In genomic region chrX:53223955-53224859, GRCh38 we compare ENCODE assay signal across 1 cellular context.
TF ChIP-seq lines count a peak whose summit lies in the region.

No MANE protein-coding gene starts in this region.

TF ChIP-seq in HepG2, 621 proteins besides CTCF, POLR2A, EP300 and RAD21 (continued from another document):
- TF ChIP-seq MLX (CRISPR knock-in tag; IDR thresholded peaks at IDR 0.05) (no peak), KDM6A (CRISPR knock-in tag; IDR thresholded peaks at IDR 0.05; ENCODE audit: low read depth) (no peak), ZNF331 (CRISPR knock-in tag; IDR thresholded peaks at IDR 0.05) (no peak), AHDC1 (CRISPR knock-in tag; IDR thresholded peaks at IDR 0.05; ENCODE audit: borderline replicate concordance) (no peak), SMAD1 (CRISPR knock-in tag; IDR thresholded peaks at IDR 0.05; ENCODE audit: borderline replicate concordance, low read depth) (no peak), ZBTB26 (CRISPR knock-in tag; IDR thresholded peaks at IDR 0.05; ENCODE audit: borderline replicate concordance) (no peak), ZGPAT (CRISPR knock-in tag; IDR thresholded peaks at IDR 0.05) (no peak), SRSF1 (optimal IDR thresholded peaks at IDR 0.05; ENCODE audit: low read depth, low read length) (no peak), SSRP1 (CRISPR knock-in tag; IDR thresholded peaks at IDR 0.05) (no peak), ZNF468 (CRISPR knock-in tag; IDR thresholded peaks at IDR 0.05) (no peak), ZNF367 (CRISPR knock-in tag; IDR thresholded peaks at IDR 0.05; ENCODE audit: borderline replicate concordance) (no peak), ZZZ3 (CRISPR knock-in tag; IDR thresholded peaks at IDR 0.05; ENCODE audit: borderline replicate concordance) (no peak), HMGA1 (CRISPR knock-in tag; conservative IDR thresholded peaks at IDR 0.05) (no peak), ZNF709 (CRISPR knock-in tag; IDR thresholded peaks at IDR 0.05) (peak; percentile 7; the same call in 1 of the 2 replicates), ZNF770 (CRISPR knock-in tag; IDR thresholded peaks at IDR 0.05) (no peak), MED13 (CRISPR knock-in tag; IDR thresholded peaks at IDR 0.05) (no peak), CCDC6 (CRISPR knock-in tag; IDR thresholded peaks at IDR 0.05) (no peak), SRF (IDR thresholded peaks at IDR 0.05; ENCODE audit: low read depth, low read length) (no peak), ZNF496 (CRISPR knock-in tag; IDR thresholded peaks at IDR 0.05; ENCODE audit: insufficient replicate concordance) (no peak), KLF11 (CRISPR knock-in tag; IDR thresholded peaks at IDR 0.05) (no peak), ZNF432 (CRISPR knock-in tag; IDR thresholded peaks at IDR 0.05; ENCODE audit: borderline replicate concordance) (no peak), TEAD3 (CRISPR knock-in tag; optimal IDR thresholded peaks at IDR 0.05; ENCODE audit: borderline replicate concordance) (no peak), DNMT1 (CRISPR knock-in tag; IDR thresholded peaks at IDR 0.05) (no peak), SNRNP70 (IDR thresholded peaks at IDR 0.05; ENCODE audit: low read depth, low read length) (no peak), ZNF547 (CRISPR knock-in tag; IDR thresholded peaks at IDR 0.05) (no peak), HOMEZ (CRISPR knock-in tag; IDR thresholded peaks at IDR 0.05; ENCODE audit: low read depth) (no peak), HOXA5 (CRISPR knock-in tag; IDR thresholded peaks at IDR 0.05) (no peak), AGO2 (optimal IDR thresholded peaks at IDR 0.05; ENCODE audit: low read depth, low read length) (peak; percentile 76), MED1 (CRISPR knock-in tag; IDR thresholded peaks at IDR 0.05) (no peak), FOXP1 (IDR thresholded peaks at IDR 0.05) (no peak), FOXP1 (CRISPR knock-in tag; IDR thresholded peaks at IDR 0.05) (no peak), ZNF556 (CRISPR knock-in tag; IDR thresholded peaks at IDR 0.05; ENCODE audit: borderline replicate concordance) (no peak), ISX (CRISPR knock-in tag; conservative IDR thresholded peaks at IDR 0.05) (0 out of 2 replicates have a peak, but pooled peaks have one; percentile 16), ZNF234 (CRISPR knock-in tag; conservative IDR thresholded peaks at IDR 0.05) (no peak), EHMT2 (IDR thresholded peaks at IDR 0.05; ENCODE audit: borderline replicate concordance, low read depth, low read length) (no peak)
